ENCODE assay signal across 9 cellular contexts in the genomic region with DNA sequence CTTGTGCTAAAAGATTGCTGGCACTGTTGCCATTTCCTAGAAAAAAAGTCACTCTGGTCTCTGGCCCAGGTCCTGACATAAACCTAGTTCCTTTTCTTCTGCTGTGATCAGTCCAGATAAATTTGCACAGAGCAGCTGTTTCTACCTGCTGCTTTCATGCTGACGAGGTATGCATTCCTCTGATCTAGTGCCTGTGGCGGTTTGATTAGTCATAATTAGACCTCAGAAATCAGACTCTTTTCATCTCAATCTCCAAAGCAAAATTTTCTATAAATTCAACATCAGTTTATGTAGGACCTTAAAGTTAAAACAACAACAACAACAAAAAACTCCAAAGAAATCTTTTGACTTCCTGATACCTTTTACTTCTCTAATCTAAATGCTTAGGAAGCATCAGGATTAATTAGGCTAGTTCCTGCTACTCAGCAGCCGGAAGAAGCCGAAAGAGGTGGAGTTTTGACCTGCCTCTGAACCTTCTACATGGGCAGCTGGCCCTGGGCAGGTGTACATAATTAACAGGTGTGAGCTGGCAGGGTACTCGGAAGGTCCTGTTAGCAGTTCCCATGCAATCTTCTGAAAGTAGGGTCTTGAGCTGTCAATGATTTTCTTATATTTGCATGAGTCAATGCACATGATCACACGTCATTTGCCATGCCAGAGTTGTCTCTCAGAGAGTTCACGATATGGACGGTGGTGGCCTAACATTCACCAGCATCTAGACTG.
DNase-seq lines count a peak whose midpoint lies in the region; ATAC-seq and TF ChIP-seq lines count a peak whose summit lies in the region.
"Had no signal": no experiment of that assay in that cellular context is flagged by ENCODE, and none has a peak within 500 bp of the region (broad histone marks: within the 10 kb centered on the region; RNA-seq: fewer than 3 reads in every experiment).

No MANE protein-coding gene starts in this region.

- H2AFZ ChIP-seq in GM23338, result no peak overlapping the region

- H3K36me3 ChIP-seq in HEK293 (ENCODE audit: control insufficient read depth in 2 of 2, insufficient read depth in 1 of 2, low read length in 2 of 2) (no peaks in the 10 kb centered on the region), kidney epithelial cell (ENCODE audit: control insufficient read depth, insufficient read depth, low read length) (no peaks in the 10 kb centered on the region), GM23338 (ENCODE audit: insufficient read depth) (no peaks in the 10 kb centered on the region)
- H3K36me3 ChIP-seq: cardiac muscle cell had no signal

- H3K4me1 ChIP-seq in HEK293 (ENCODE audit: control insufficient read depth, insufficient read depth, low read length) (no peaks in the 10 kb centered on the region), GM23338 (ENCODE audit: insufficient read depth) (peaks cover 3% of the 10 kb centered on the region; the same call in 1 of the 2 replicates)

- peaks cover 2% of the 10 kb centered on the region; the same call in 1 of the 3 replicates for H3K4me1 Mint-ChIP-seq in GM23338

- no peaks in the 10 kb centered on the region for H3K9me3 Mint-ChIP-seq in GM23338

- TF ChIP-seq CTCF in HEK293 (tag by site-specific recombination; IDR thresholded peaks at IDR 0.05) (no peak), kidney epithelial cell (IDR thresholded peaks at IDR 0.05; ENCODE audit: insufficient read depth, low read length, poor library complexity, severe bottlenecking) (no peak), omental fat pad (IDR thresholded peaks at IDR 0.05) (no peak), GM23338 (conservative IDR thresholded peaks at IDR 0.05; ENCODE audit: low read depth in 2 of 2) (no peak)

- no peak overlapping the region for H3K27ac Mint-ChIP-seq in GM23338

- H4K20me1 ChIP-seq in GM23338 (replicated peaks; ENCODE audit: insufficient read depth), result no peaks in the 10 kb centered on the region

- peak; percentile 64 for ATAC-seq in GM18858 (IDR thresholded peaks at IDR 0.05; ENCODE audit: unreplicated experiment)
- ATAC-seq in omental fat pad (ENCODE audit: low FRiP score), result no peak
- no peak for ATAC-seq in GM23338

- H3K79me2 ChIP-seq in GM23338 (replicated peaks; ENCODE audit: insufficient read depth), result no peaks in the 10 kb centered on the region

- H3K36me3 Mint-ChIP-seq in GM23338 (ENCODE audit: low read depth), result no peaks in the 10 kb centered on the region

- DNase-seq in NCI-H2029 treated with DMSO at 0.1 percent for 48 hours (lab: John Stamatoyannopoulos, UW) (peak; percentile 30), kidney epithelial cell (ENCODE audit: low read depth) (peak; percentile 69), omental fat pad (ENCODE audit: low spot score) (no peak), GM23338 (ENCODE audit: low spot score) (no peak)
- no peak for DNase-seq in stimulated activated CD4-positive, alpha-beta T cell treated with anti-CD3 and anti-CD28 coated beads, Interleukin-2, amount 100 ng/mL, for 48 hours
- no peak for DNase-seq in activated T-cell treated with anti-CD3 and anti-CD28 coated beads, Interleukin-2, amount 50 U/mL, for 1 hour

- H3K27me3 ChIP-seq in kidney epithelial cell (ENCODE audit: control insufficient read depth, insufficient read depth, low read length) (no peaks in the 10 kb centered on the region), GM23338 (ENCODE audit: insufficient read depth) (no peaks in the 10 kb centered on the region)
- H3K27me3 ChIP-seq: cardiac muscle cell had no signal

- POLR2A ChIA-PET in HEK293 (lab: Yijun Ruan, JAX), result no interaction called here

- H3K27me3 Mint-ChIP-seq in GM23338 (ENCODE audit: insufficient read depth, low read depth, poor library complexity), result no peaks in the 10 kb centered on the region

- CTCF ChIA-PET in HEK293 (lab: Yijun Ruan, JAX), result no interaction called here

- H3K4me2 ChIP-seq in GM23338, result no peak overlapping the region

- H3K4me3 ChIP-seq in HEK293 (ENCODE audit: low read depth, low read length), result no peak overlapping the region
- H3K4me3 ChIP-seq in kidney epithelial cell (ENCODE audit: low read depth, low read length), result no peak overlapping the region
- H3K4me3 ChIP-seq in GM23338, result no peak overlapping the region
- H3K4me3 ChIP-seq: cardiac muscle cell had no signal

- no peaks in the 10 kb centered on the region for H3F3A ChIP-seq in GM23338 (replicated peaks; ENCODE audit: low read depth)

- H3K4me3 Mint-ChIP-seq in GM23338, result no peak overlapping the region

- peaks cover 5% of the 10 kb centered on the region; the same call in 1 of the 2 replicates for H3K9me2 ChIP-seq in GM23338 (ENCODE audit: insufficient read depth)

- H3K27ac ChIP-seq in HEK293 (ENCODE audit: extremely low read depth, low read depth, low read length) (no peak overlapping the region), GM23338 (ENCODE audit: low read depth) (no peak overlapping the region)
- H3K27ac ChIP-seq: cardiac muscle cell had no signal

- H3K9me3 ChIP-seq in HEK293 (ENCODE audit: control insufficient read depth, insufficient read depth, low read depth, low read length), result no peaks in the 10 kb centered on the region

TF ChIP-seq in HEK293, 187 proteins besides CTCF, POLR2A, EP300 and RAD21:
- TF ChIP-seq ZNF621 (tag by site-specific recombination; IDR thresholded peaks at IDR 0.05) (no peak), ZNF138 (tag by site-specific recombination; IDR thresholded peaks at IDR 0.05; ENCODE audit: borderline replicate concordance) (no peak), ZNF214 (tag by site-specific recombination; IDR thresholded peaks at IDR 0.05; ENCODE audit: borderline replicate concordance) (no peak), REST (tag by site-specific recombination; IDR thresholded peaks at IDR 0.05) (0 out of 2 replicates have a peak, but pooled peaks have one; percentile 56), ZNF596 (tag by site-specific recombination; IDR thresholded peaks at IDR 0.05) (no peak), ZNF202 (tag by site-specific recombination; IDR thresholded peaks at IDR 0.05; ENCODE audit: borderline replicate concordance) (no peak)

TF ChIP-seq in GM23338, 12 proteins besides CTCF, POLR2A, EP300 and RAD21 (continues in another document):
- TF ChIP-seq JUNB (IDR thresholded peaks at IDR 0.05; ENCODE audit: unreplicated experiment) (no peak), ZNF114 (CRISPR knock-in tag; IDR thresholded peaks at IDR 0.05) (no peak), STAT1 (IDR thresholded peaks at IDR 0.05; ENCODE audit: unreplicated experiment) (no peak), EZH2phosphoT487 (IDR thresholded peaks at IDR 0.05; ENCODE audit: unreplicated experiment) (no peak), REST (IDR thresholded peaks at IDR 0.05; ENCODE audit: unreplicated experiment) (no peak), NANOG (IDR thresholded peaks at IDR 0.05; ENCODE audit: borderline replicate concordance) (no peak), EZH2 (IDR thresholded peaks at IDR 0.05; ENCODE audit: low read depth, unreplicated experiment) (no peak), POLR2AphosphoS5 (IDR thresholded peaks at IDR 0.05; ENCODE audit: low read depth) (no peak)
- TF ChIP-seq, protein P1, sequence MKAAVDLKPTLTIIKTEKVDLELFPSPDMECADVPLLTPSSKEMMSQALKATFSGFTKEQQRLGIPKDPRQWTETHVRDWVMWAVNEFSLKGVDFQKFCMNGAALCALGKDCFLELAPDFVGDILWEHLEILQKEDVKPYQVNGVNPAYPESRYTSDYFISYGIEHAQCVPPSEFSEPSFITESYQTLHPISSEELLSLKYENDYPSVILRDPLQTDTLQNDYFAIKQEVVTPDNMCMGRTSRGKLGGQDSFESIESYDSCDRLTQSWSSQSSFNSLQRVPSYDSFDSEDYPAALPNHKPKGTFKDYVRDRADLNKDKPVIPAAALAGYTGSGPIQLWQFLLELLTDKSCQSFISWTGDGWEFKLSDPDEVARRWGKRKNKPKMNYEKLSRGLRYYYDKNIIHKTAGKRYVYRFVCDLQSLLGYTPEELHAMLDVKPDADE (IDR thresholded peaks at IDR 0.05), result no peak

Comparison
In these comparisons a context has a peak if more than half of its experiments do, and no peak if none do; other contexts are left out.
1. DNase-seq: peak in NCI-H2029 treated with DMSO at 0.1 percent for 48 hours (single experiment) and kidney epithelial cell (single experiment); none in stimulated activated CD4-positive, alpha-beta T cell treated with anti-CD3 and anti-CD28 coated beads, Interleukin-2, amount 100 ng/mL, for 48 hours (0 of 2), omental fat pad (single experiment), GM23338 (single experiment) and activated T-cell treated with anti-CD3 and anti-CD28 coated beads, Interleukin-2, amount 50 U/mL, for 1 hour (single experiment).